Comparison of ENCODE assay signal across 8 cellular contexts in the genomic region with DNA sequence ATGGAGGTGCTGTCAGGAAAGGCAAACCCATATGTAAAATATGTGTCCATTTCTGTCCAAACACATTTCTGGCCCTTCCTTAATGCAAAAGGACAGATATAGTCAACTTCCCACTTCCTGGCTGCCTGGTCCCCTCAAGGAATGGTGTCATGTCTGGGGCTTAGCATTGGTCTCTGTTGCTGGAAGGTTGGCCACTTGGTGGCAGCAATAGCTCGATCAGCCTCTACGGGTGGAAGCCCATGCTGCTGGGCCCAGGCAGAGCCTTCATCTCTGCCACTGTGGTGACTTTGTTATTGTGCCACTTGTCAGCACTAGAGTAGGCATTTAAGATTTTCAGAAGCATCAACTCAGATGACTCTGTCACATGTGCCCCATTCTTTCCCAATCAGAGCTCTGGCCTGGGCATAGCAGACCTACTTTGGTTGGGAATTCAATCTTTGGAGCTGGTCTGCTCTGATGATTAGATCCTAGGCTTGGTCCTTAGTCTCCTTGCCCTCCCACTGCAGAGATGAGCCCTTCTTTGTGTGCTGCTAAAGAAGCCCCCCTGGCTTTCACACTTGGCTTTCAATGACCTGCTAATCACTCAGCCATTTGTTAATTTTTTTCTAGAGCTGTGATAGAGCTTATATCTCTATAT. TPM values are rescaled to one million over a fixed set of nuclear protein-coding genes. Genes with fewer than 3 reads are reported as not detected.
DNase-seq lines count a peak whose midpoint lies in the region; ATAC-seq lines count a peak whose summit lies in the region.

No MANE protein-coding gene starts in this region.

- peak; percentile 51 for ATAC-seq in HG03025 (IDR thresholded peaks at IDR 0.05; ENCODE audit: low FRiP score, unreplicated experiment)
- peak; percentile 92 to 97 for ATAC-seq in naive thymus-derived CD8-positive, alpha-beta T cell

- H3K27me3 Mint-ChIP-seq in naive thymus-derived CD8-positive, alpha-beta T cell, result peaks cover 0 to 3% (median 0%) of the 10 kb centered on the region in 5 donors

- peak; percentile 14 for DNase-seq in activated T-cell treated with anti-CD3 and anti-CD28 coated beads for 1 hour (ENCODE audit: low read depth)
- no peak for DNase-seq in activated T-cell treated with anti-CD3 and anti-CD28 coated beads for 4 hours
- DNase-seq in NCI-H460 (ENCODE audit: extremely low read depth, low read depth), result peak; percentile 33
- peak; percentile 47 for DNase-seq in activated CD8-positive, alpha-beta memory T cell treated with anti-CD3 and anti-CD28 coated beads, Interleukin-2, amount 50 U/mL, for 4 hours
- peak; percentile 38 for DNase-seq in fibroblast of gingiva (ENCODE audit: low read depth)
- DNase-seq in naive thymus-derived CD8-positive, alpha-beta T cell, result peak; percentile 23 to 76 (median 40)
- DNase-seq in ureter (ENCODE audit: low spot score), result peak; percentile 63

- H3K9me3 Mint-ChIP-seq in naive thymus-derived CD8-positive, alpha-beta T cell, result no peaks in the 10 kb centered on the region

- no peak overlapping the region for H3K4me3 Mint-ChIP-seq in naive thymus-derived CD8-positive, alpha-beta T cell

- POLR2A ChIA-PET in naive thymus-derived CD8-positive, alpha-beta T cell (lab: Charles Lee), result no interaction called here

- H3K27ac Mint-ChIP-seq in naive thymus-derived CD8-positive, alpha-beta T cell, result peak overlapping the region in 1 of 10 donors; percentile 0

- no peaks in the 10 kb centered on the region for H3K36me3 Mint-ChIP-seq in naive thymus-derived CD8-positive, alpha-beta T cell

- H3K4me1 Mint-ChIP-seq in naive thymus-derived CD8-positive, alpha-beta T cell, result peaks cover 0 to 7% (median 2%) of the 10 kb centered on the region in 4 donors

RNA-seq across cellular contexts. Expression of a gene that starts 51.0 kb away (rescaled TPM):
- 0.10 and 0.32 TPM in 2 replicates for total RNA-seq in NCI-H460 (2014; rRNA removed; shearing (Covaris generic))
- polyA plus RNA-seq in NCI-H460 (2014; cell fraction: nucleus; rRNA removed), result 0.19 TPM in 1 of 2 replicates, not detected in the other
- total RNA-seq in naive thymus-derived CD8-positive, alpha-beta T cell, result not detected
- not detected for polyA plus RNA-seq in naive thymus-derived CD8-positive, alpha-beta T cell
- total RNA-seq in ureter, result 0.47 TPM

RNA-seq across cellular contexts. Expression of a gene that starts 58.5 kb away (rescaled TPM):
- 47.9 and 57.7 TPM in 2 replicates for total RNA-seq in NCI-H460 (2014; rRNA removed; shearing (Covaris generic))
- polyA plus RNA-seq in NCI-H460 (2014; cell fraction: nucleus; rRNA removed), result 84.4 and 93.2 TPM in 2 replicates
- 10 to 100 TPM; 62.7 to 73.6 TPM for total RNA-seq in naive thymus-derived CD8-positive, alpha-beta T cell
- polyA plus RNA-seq in naive thymus-derived CD8-positive, alpha-beta T cell, result 10 to 100 TPM; 41.1 to 49.7 (median 44.6) TPM
- 80.7 TPM for total RNA-seq in ureter
